ENCODE assay signal across 16 cellular contexts in the genomic region with DNA sequence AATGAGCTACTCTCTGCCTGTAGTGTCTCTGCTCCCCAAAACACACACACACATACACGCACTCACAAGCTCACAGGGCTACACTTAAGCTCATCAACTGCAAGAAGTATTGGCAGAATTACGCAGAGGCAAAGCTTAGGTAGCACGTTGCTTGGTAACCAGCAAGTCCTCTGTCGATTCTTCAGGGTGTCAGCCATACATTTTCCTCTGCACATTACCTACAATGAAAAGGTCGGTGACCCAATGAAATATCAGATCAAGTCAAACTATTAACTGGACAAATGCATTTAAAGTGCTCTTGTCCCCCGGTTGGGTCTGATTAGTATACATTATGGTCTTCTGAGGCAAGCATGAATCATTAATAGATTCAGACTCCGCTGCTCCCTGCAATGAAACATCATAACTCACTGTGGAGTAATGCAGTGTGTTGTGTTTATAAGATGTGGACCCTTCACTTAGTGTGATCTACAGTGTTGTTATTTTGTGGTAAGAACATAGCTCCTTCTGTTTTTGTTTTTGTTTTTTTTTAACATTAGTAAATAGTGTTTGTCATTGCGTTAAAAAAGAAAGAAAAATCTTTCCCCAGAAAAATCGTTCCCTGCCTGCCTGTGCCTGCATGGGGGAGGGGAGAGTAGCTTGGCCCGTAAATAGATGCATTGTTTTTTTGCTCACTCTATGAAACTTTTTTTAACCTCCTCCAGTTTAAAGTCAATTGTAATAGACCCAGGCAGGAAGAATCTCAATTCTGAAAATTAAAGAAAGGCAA.
DNase-seq lines count a peak whose midpoint lies in the region; ATAC-seq lines count a peak whose summit lies in the region.
"Had no signal": no experiment of that assay in that cellular context is flagged by ENCODE, and none has a peak within 500 bp of the region (broad histone marks: within the 10 kb centered on the region; RNA-seq: fewer than 3 reads in every experiment).

No MANE protein-coding gene starts in this region.

- H2BK15ac ChIP-seq in mesenchymal stem cell (ENCODE audit: low read depth, poor library complexity, severe bottlenecking), result no peak overlapping the region

- H3K27me3 ChIP-seq in mesenchymal stem cell (ENCODE audit: control insufficient read depth in 1 of 2, insufficient read depth in 1 of 2, low read length in 2 of 2), result peaks cover 0 to 11% of the 10 kb centered on the region in 2 experiments

- no peak overlapping the region for H2AK5ac ChIP-seq in mesenchymal stem cell (ENCODE audit: low read length, severe bottlenecking)

- H3K36me3 ChIP-seq in mesenchymal stem cell (ENCODE audit: control insufficient read depth in 1 of 2, insufficient read depth in 2 of 2, low read depth in 1 of 2, low read length in 2 of 2), result no peaks in the 10 kb centered on the region
- H3K36me3 ChIP-seq: esophagus squamous epithelium, HAP-1 had no signal

- DNase-seq in NCI-H82 (lab: John Stamatoyannopoulos, UW) (peak; percentile 1), NCI-H82 treated with DMSO at 0.1 percent for 48 hours (lab: John Stamatoyannopoulos, UW; ENCODE audit: unreplicated experiment) (no peak), astrocyte of the hippocampus (ENCODE audit: low read depth, low spot score) (peak; percentile 55), mesenchymal stem cell (peak; percentile 83), NCI-H1930 (lab: John Stamatoyannopoulos, UW) (no peak), NCI-H510A treated with DMSO at 0.1 percent for 48 hours (lab: John Stamatoyannopoulos, UW) (no peak)
- DNase-seq: DMS 273 treated with DMSO at 0.1 percent for 48 hours; esophagus squamous epithelium; naive B cell; NCI-H524; stimulated activated CD4-positive, alpha-beta T cell treated with anti-CD3 and anti-CD28 coated beads, Interleukin-2, amount 100 ng/mL, for 48 hours; stimulated activated naive CD8-positive, alpha-beta T cell treated with anti-CD3 and anti-CD28 coated beads, Interleukin-15, Interleukin-2, amounts not matched to agents 100 U/mL and 50 U/mL, for 24 hours had no signal

- no peak overlapping the region for H4K8ac ChIP-seq in mesenchymal stem cell (ENCODE audit: low read length)

- H3K9me3 ChIP-seq in mesenchymal stem cell (ENCODE audit: control insufficient read depth, low read length), result no peaks in the 10 kb centered on the region
- H3K9me3 ChIP-seq: esophagus squamous epithelium, HAP-1 had no signal

- H3K4me1 ChIP-seq in mesenchymal stem cell (ENCODE audit: control insufficient read depth, insufficient read depth, low read depth, low read length), result no peaks in the 10 kb centered on the region
- H3K4me1 ChIP-seq: HAP-1 had no signal

- H3K14ac ChIP-seq in mesenchymal stem cell (ENCODE audit: low read length in 2 of 2), result no peak overlapping the region

- H3K18ac ChIP-seq in mesenchymal stem cell (ENCODE audit: low read depth in 1 of 2, low read length in 2 of 2), result peak overlapping the region; percentile 39 to 62

- no peak overlapping the region for H3K4me3 ChIP-seq in mesenchymal stem cell (ENCODE audit: insufficient read depth in 1 of 2, low read depth in 1 of 2, low read length in 2 of 2)
- H3K4me3 ChIP-seq: esophagus squamous epithelium, HAP-1, SK-N-MC had no signal

- no peak overlapping the region for H3K23ac ChIP-seq in mesenchymal stem cell (ENCODE audit: low read length in 2 of 2)

- ATAC-seq in HG02759 (IDR thresholded peaks at IDR 0.05; ENCODE audit: unreplicated experiment), result no peak
- ATAC-seq: stimulated activated naive CD8-positive, alpha-beta T cell treated with anti-CD3 and anti-CD28 coated beads, Interleukin-15, Interleukin-2, amounts not matched to agents 100 U/mL and 50 U/mL, for 24 hours had no signal

- H2BK12ac ChIP-seq in mesenchymal stem cell (ENCODE audit: low read length in 2 of 2), result peak overlapping the region; percentile 21 to 29

- peak overlapping the region; percentile 6 for H4K91ac ChIP-seq in mesenchymal stem cell (ENCODE audit: low read length)

- no peak overlapping the region for H2BK120ac ChIP-seq in mesenchymal stem cell (ENCODE audit: low read depth, low read length)

- 48% methylated on average over 6 of the region's 10 CpGs for WGBS in mesenchymal stem cell

- H2BK5ac ChIP-seq in mesenchymal stem cell (ENCODE audit: low read depth, low read length, poor library complexity, severe bottlenecking), result no peak overlapping the region

- H2AFZ ChIP-seq in mesenchymal stem cell (ENCODE audit: low read depth, low read length), result no peak overlapping the region

- H3K9ac ChIP-seq in mesenchymal stem cell (ENCODE audit: low read length), result no peak overlapping the region

- peak overlapping the region; percentile 47 to 80 for H3K4ac ChIP-seq in mesenchymal stem cell (ENCODE audit: low read depth in 1 of 2, low read length in 2 of 2)

- no peak overlapping the region for H3K27ac ChIP-seq in mesenchymal stem cell (ENCODE audit: low read length, poor library complexity, severe bottlenecking)
- H3K27ac ChIP-seq in temporal lobe (ENCODE audit: low read depth, low read length), result peak overlapping the region; percentile 96
- H3K27ac ChIP-seq: esophagus squamous epithelium, SK-N-MC had no signal

- H3K4me2 ChIP-seq in mesenchymal stem cell (ENCODE audit: low read length, poor library complexity, severe bottlenecking), result no peak overlapping the region

- no peaks in the 10 kb centered on the region for H3K79me1 ChIP-seq in mesenchymal stem cell (replicated peaks; ENCODE audit: low read length, poor library complexity, severe bottlenecking)

Comparison
In these comparisons a context has a peak if more than half of its experiments do, and no peak if none do; other contexts are left out.
1. DNase-seq: peak in NCI-H82 (single experiment), astrocyte of the hippocampus (single experiment) and mesenchymal stem cell (single experiment); none in NCI-H82 treated with DMSO at 0.1 percent for 48 hours (single experiment), NCI-H1930 (0 of 2) and NCI-H510A treated with DMSO at 0.1 percent for 48 hours (single experiment).